Comparison of ENCODE assay signal across 16 cellular contexts in genomic region chr5:159448841-159449407, GRCh38.
DNase-seq lines count a peak whose midpoint lies in the region; ATAC-seq and TF ChIP-seq lines count a peak whose summit lies in the region.
"Had no signal": no experiment of that assay in that cellular context is flagged by ENCODE, and none has a peak within 500 bp of the region (broad histone marks: within the 10 kb centered on the region; RNA-seq: fewer than 3 reads in every experiment).

No MANE protein-coding gene starts in this region.

- no peak overlapping the region for H3K4me2 ChIP-seq in SK-N-SH
- no peak overlapping the region for H3K4me2 ChIP-seq in neural progenitor cell
- H3K4me2 ChIP-seq: BLaER1 treated with 17β-estradiol and CSF1 and Interleukin-3, amounts not matched to agents 10 nM and 100 nM had no signal

- TF ChIP-seq CTCF in SK-N-SH (IDR thresholded peaks at IDR 0.05), result no peak
- TF ChIP-seq CTCF in neural progenitor cell (IDR thresholded peaks at IDR 0.05), result no peak

- H3K9me2 ChIP-seq in SK-N-SH, result no peaks in the 10 kb centered on the region

- ATAC-seq in SK-N-SH treated with all-trans-retinoic acid at 6 μM for 48 hours (no peak), HG03097 (IDR thresholded peaks at IDR 0.05; ENCODE audit: low FRiP score, unreplicated experiment) (no peak)
- ATAC-seq: CD8-positive, alpha-beta T cell; GM12878 had no signal

- H3K4me3 ChIP-seq in SK-N-SH (ENCODE audit: low read depth in 2 of 2, low read length in 1 of 2) (no peak overlapping the region), neural progenitor cell (no peak overlapping the region)
- H3K4me3 ChIP-seq: BLaER1 treated with 17β-estradiol and CSF1 and Interleukin-3, amounts not matched to agents 10 nM and 100 nM; GM12878 had no signal

- H3K9me3 Mint-ChIP-seq in neural progenitor cell, result no peaks in the 10 kb centered on the region
- no peaks in the 10 kb centered on the region for H3K9me3 Mint-ChIP-seq in activated naive CD8-positive, alpha-beta T cell treated with anti-CD3 and anti-CD28 coated beads for 36 hours
- H3K9me3 Mint-ChIP-seq: CD8-positive, alpha-beta T cell had no signal

- H3K36me3 ChIP-seq in SK-N-SH (replicated peaks in 1 of 2; ENCODE audit: control insufficient read depth in 1 of 2, insufficient read depth in 2 of 2, low read length in 1 of 2) (no peaks in the 10 kb centered on the region), neural progenitor cell (no peaks in the 10 kb centered on the region)
- H3K36me3 ChIP-seq: BLaER1 treated with 17β-estradiol and CSF1 and Interleukin-3, amounts not matched to agents 10 nM and 100 nM had no signal

- DNase-seq in SK-N-SH (no peak), SK-N-DZ (ENCODE audit: low spot score) (peak; percentile 83), neural progenitor cell (ENCODE audit: low spot score) (no peak), HK-2 (ENCODE audit: unreplicated experiment) (no peak)
- no peak for DNase-seq in activated naive CD8-positive, alpha-beta T cell treated with anti-CD3 and anti-CD28 coated beads for 36 hours
- DNase-seq: Calu3; CD8-positive, alpha-beta T cell; DMS79 treated with DMSO at 0.1 percent for 48 hours; EL; GOT3; H7 had no signal

- peaks cover 9% of the 10 kb centered on the region for H3K27me3 Mint-ChIP-seq in neural progenitor cell (ENCODE audit: insufficient read depth, low read depth)
- peaks cover 11% of the 10 kb centered on the region for H3K27me3 Mint-ChIP-seq in activated naive CD8-positive, alpha-beta T cell treated with anti-CD3 and anti-CD28 coated beads for 36 hours

- H3F3A ChIP-seq in SK-N-SH (replicated peaks; ENCODE audit: insufficient read depth) (peaks cover 12% of the 10 kb centered on the region), neural progenitor cell (ENCODE audit: low read depth) (no peaks in the 10 kb centered on the region)

- no peak overlapping the region for H2AFZ ChIP-seq in SK-N-SH (ENCODE audit: low read depth)
- no peak overlapping the region for H2AFZ ChIP-seq in neural progenitor cell (replicated peaks)

- CTCF ChIA-PET in SK-N-SH (lab: Yijun Ruan, JAX), result interaction anchor here (2.4 kb wide), 1 partner anchor 538 kb away, joined by 11 read pairs; no protein-coding TSS in a partner anchor

- H3K79me2 ChIP-seq in SK-N-SH (ENCODE audit: insufficient read depth) (no peaks in the 10 kb centered on the region), neural progenitor cell (ENCODE audit: low read depth) (no peaks in the 10 kb centered on the region)

- TF ChIP-seq RAD21 in SK-N-SH (IDR thresholded peaks at IDR 0.05; ENCODE audit: low read length), result no peak

- peaks cover 2% of the 10 kb centered on the region for H3K4me1 Mint-ChIP-seq in neural progenitor cell
- peaks cover 4% of the 10 kb centered on the region for H3K4me1 Mint-ChIP-seq in activated naive CD8-positive, alpha-beta T cell treated with anti-CD3 and anti-CD28 coated beads for 36 hours

- no peak for TF ChIP-seq EP300 in SK-N-SH (IDR thresholded peaks at IDR 0.05; ENCODE audit: borderline replicate concordance in 1 of 2, low read depth in 1 of 2, low read length in 1 of 2)

- H3K27ac ChIP-seq in SK-N-SH (ENCODE audit: low read depth in 2 of 2, low read length in 1 of 2) (no peak overlapping the region), neural progenitor cell (no peak overlapping the region)
- H3K27ac ChIP-seq: 22Rv1; BLaER1 treated with 17β-estradiol and CSF1 and Interleukin-3, amounts not matched to agents 10 nM and 100 nM had no signal

- no peak overlapping the region for H3K9ac ChIP-seq in SK-N-SH
- H3K9ac ChIP-seq in neural progenitor cell, result no peak overlapping the region
- H3K9ac ChIP-seq: BLaER1 treated with 17β-estradiol and CSF1 and Interleukin-3, amounts not matched to agents 10 nM and 100 nM had no signal

- no peaks in the 10 kb centered on the region for H3K36me3 Mint-ChIP-seq in neural progenitor cell
- H3K36me3 Mint-ChIP-seq in activated naive CD8-positive, alpha-beta T cell treated with anti-CD3 and anti-CD28 coated beads for 36 hours, result no peaks in the 10 kb centered on the region
- H3K36me3 Mint-ChIP-seq: CD8-positive, alpha-beta T cell had no signal

- H3K27me3 ChIP-seq in SK-N-SH (ENCODE audit: insufficient read depth) (no peaks in the 10 kb centered on the region), neural progenitor cell (no peaks in the 10 kb centered on the region)
- H3K27me3 ChIP-seq: BLaER1 treated with 17β-estradiol and CSF1 and Interleukin-3, amounts not matched to agents 10 nM and 100 nM had no signal

- H3K9me3 ChIP-seq in SK-N-SH, result no peaks in the 10 kb centered on the region
- no peaks in the 10 kb centered on the region for H3K9me3 ChIP-seq in neural progenitor cell (ENCODE audit: low read depth)
- H3K9me3 ChIP-seq: BLaER1 treated with 17β-estradiol and CSF1 and Interleukin-3, amounts not matched to agents 10 nM and 100 nM had no signal

- POLR2A ChIA-PET in SK-N-SH (lab: Yijun Ruan, JAX), result no interaction called here

- peak overlapping the region; percentile 38 for H3K27ac Mint-ChIP-seq in neural progenitor cell
- H3K27ac Mint-ChIP-seq in activated naive CD8-positive, alpha-beta T cell treated with anti-CD3 and anti-CD28 coated beads for 36 hours, result no peak overlapping the region
- H3K27ac Mint-ChIP-seq: CD8-positive, alpha-beta T cell had no signal

- H3K4me1 ChIP-seq in SK-N-SH (ENCODE audit: control insufficient read depth in 1 of 2, insufficient read depth in 2 of 2, low read depth in 1 of 2, low read length in 1 of 2) (peaks cover 0 to 4% of the 10 kb centered on the region in 2 experiments; a peak in 1 of 4 replicates), neural progenitor cell (no peaks in the 10 kb centered on the region)

- 67% methylated on average over 5 of the region's 5 CpGs for WGBS in SK-N-SH (ENCODE audit: low lambda C conversion rate)

- H4K20me1 ChIP-seq in SK-N-SH (ENCODE audit: insufficient read depth) (no peaks in the 10 kb centered on the region), neural progenitor cell (ENCODE audit: low read depth) (no peaks in the 10 kb centered on the region)
- H4K20me1 ChIP-seq: BLaER1 treated with 17β-estradiol and CSF1 and Interleukin-3, amounts not matched to agents 10 nM and 100 nM had no signal

- no peak overlapping the region for H3K4me3 Mint-ChIP-seq in neural progenitor cell
- H3K4me3 Mint-ChIP-seq in activated naive CD8-positive, alpha-beta T cell treated with anti-CD3 and anti-CD28 coated beads for 36 hours, result no peak overlapping the region
- H3K4me3 Mint-ChIP-seq: CD8-positive, alpha-beta T cell had no signal

TF ChIP-seq in SK-N-SH treated with all-trans-retinoic acid at 6 μM for 48 hours, 23 proteins besides CTCF, POLR2A, EP300 and RAD21 (continues in another document):
- TF ChIP-seq SNAI2 (CRISPR knock-in tag; IDR thresholded peaks at IDR 0.05) (peak; percentile 48; the same call in 1 of the 2 replicates), POU6F1 (CRISPR knock-in tag; IDR thresholded peaks at IDR 0.05; ENCODE audit: borderline replicate concordance, low read depth) (no peak), CREB5 (CRISPR knock-in tag; IDR thresholded peaks at IDR 0.05; ENCODE audit: low read depth) (peak; percentile 88)

TF ChIP-seq in SK-N-SH, 30 proteins besides CTCF, POLR2A, EP300 and RAD21 (continues in another document):
- TF ChIP-seq FOXJ3 (CRISPR knock-in tag; IDR thresholded peaks at IDR 0.05) (no peak), YY1 (IDR thresholded peaks at IDR 0.05; ENCODE audit: low read depth) (no peak), REST (IDR thresholded peaks at IDR 0.05; ENCODE audit: low read depth, low read length) (no peak), JUND (IDR thresholded peaks at IDR 0.05) (no peak), EZH2phosphoT487 (IDR thresholded peaks at IDR 0.05; ENCODE audit: borderline replicate concordance, low read depth) (no peak), MXI1 (IDR thresholded peaks at IDR 0.05; ENCODE audit: low read depth, low read length) (no peak), RCOR1 (IDR thresholded peaks at IDR 0.05; ENCODE audit: low read length) (no peak), RFX5 (IDR thresholded peaks at IDR 0.05; ENCODE audit: low read length) (no peak), GATA2 (CRISPR knock-in tag; IDR thresholded peaks at IDR 0.05) (no peak), CHD2 (IDR thresholded peaks at IDR 0.05; ENCODE audit: low read length, partially characterized antibody) (no peak)
